10 cellular contexts compared by ENCODE assay signal in genomic region chr15:74783808-74784175, GRCh38. TPM values are rescaled to one million over a fixed set of nuclear protein-coding genes. Genes with fewer than 3 reads are reported as not detected.
A peak's percentile ranks its signal among the peaks of the same experiment; 100 is the strongest.
DNase-seq lines count a peak whose midpoint lies in the region; ATAC-seq and TF ChIP-seq lines count a peak whose summit lies in the region.
"Had no signal": no experiment of that assay in that cellular context is flagged by ENCODE, and none has a peak within 500 bp of the region (broad histone marks: within the 10 kb centered on the region; RNA-seq: fewer than 3 reads in every experiment).

No MANE protein-coding gene starts in this region.

- H3K9me3 Mint-ChIP-seq in CD8-positive, alpha-beta memory T cell, result no peaks in the 10 kb centered on the region
- H3K9me3 Mint-ChIP-seq in effector memory CD8-positive, alpha-beta T cell, result no peaks in the 10 kb centered on the region

- no peak for ATAC-seq in effector memory CD8-positive, alpha-beta T cell (replicated peaks)
- no peak for ATAC-seq in GM21723 (IDR thresholded peaks at IDR 0.05; ENCODE audit: unreplicated experiment)
- ATAC-seq in HG02973 (IDR thresholded peaks at IDR 0.05; ENCODE audit: unreplicated experiment), result no peak

- H3K4me3 ChIP-seq in CD8-positive, alpha-beta memory T cell (ENCODE audit: low read length), result peak overlapping the region; percentile 99
- H3K4me3 ChIP-seq in OCI-LY3 (ENCODE audit: low read length), result peak overlapping the region; percentile 93
- H3K4me3 ChIP-seq in osteoblast (ENCODE audit: insufficient read depth, low read length), result peak overlapping the region; percentile 88
- no peak overlapping the region for H3K4me3 ChIP-seq in WERI-Rb-1 (ENCODE audit: low read depth, low read length)

- H2AFZ ChIP-seq in OCI-LY3 (ENCODE audit: low read depth, low read length), result no peak overlapping the region
- no peak overlapping the region for H2AFZ ChIP-seq in osteoblast (ENCODE audit: low read length)

- peaks cover 69 to 81% (median 76%) of the 10 kb centered on the region in 3 donors for H3K4me1 Mint-ChIP-seq in CD8-positive, alpha-beta memory T cell
- H3K4me1 Mint-ChIP-seq in effector memory CD8-positive, alpha-beta T cell (ENCODE audit: low read depth in 2 of 2), result peaks cover 77 to 83% of the 10 kb centered on the region in 2 donors

- peak overlapping the region; percentile 85 to 97 (median 91) for H3K4me3 Mint-ChIP-seq in CD8-positive, alpha-beta memory T cell
- H3K4me3 Mint-ChIP-seq in effector memory CD8-positive, alpha-beta T cell, result peak overlapping the region; percentile 80 to 82

- H4K20me1 ChIP-seq in OCI-LY3 (ENCODE audit: insufficient read depth, low read length), result no peaks in the 10 kb centered on the region
- peaks cover 52% of the 10 kb centered on the region for H4K20me1 ChIP-seq in osteoblast (ENCODE audit: insufficient read depth, low read length)

- CTCF ChIA-PET in CD8-positive, alpha-beta memory T cell (lab: Charles Lee), result interaction anchor here (1.3 to 18.5 kb wide), 5 partner anchors 9 to 123 kb away, joined by 4 to 1086 read pairs (median 5); partner anchors contain the start of gene FAM219B

- POLR2A ChIA-PET in CD8-positive, alpha-beta memory T cell (lab: Charles Lee), result interaction anchor here (0.6 to 6.4 kb wide), 7 partner anchors 8 to 246 kb away, joined by 3 to 89 read pairs (median 6); partner anchors contain the start of gene CLK3

- peaks cover 0 to 32% (median 4%) of the 10 kb centered on the region in 3 donors for H3K36me3 Mint-ChIP-seq in CD8-positive, alpha-beta memory T cell
- peaks cover 74% of the 10 kb centered on the region for H3K36me3 Mint-ChIP-seq in effector memory CD8-positive, alpha-beta T cell (ENCODE audit: insufficient read depth)

- no peak for DNase-seq in CD8-positive, alpha-beta memory T cell
- no peak for DNase-seq in effector memory CD8-positive, alpha-beta T cell
- DNase-seq in osteoblast (ENCODE audit: insufficient read length, low spot score, missing footprints) (no peak), WERI-Rb-1 (no peak), HK-2 (ENCODE audit: unreplicated experiment) (no peak)
- DNase-seq: T1000 had no signal

- H3K27ac ChIP-seq in CD8-positive, alpha-beta memory T cell (ENCODE audit: low read depth, low read length), result peak overlapping the region; percentile 74
- peak overlapping the region; percentile 97 for H3K27ac ChIP-seq in OCI-LY3 (ENCODE audit: low read length)
- peak overlapping the region; percentile 18 for H3K27ac ChIP-seq in osteoblast (ENCODE audit: low read depth, low read length)
- H3K27ac ChIP-seq in WERI-Rb-1, result no peak overlapping the region

- no peak for TF ChIP-seq CTCF in OCI-LY3 (IDR thresholded peaks at IDR 0.05; ENCODE audit: low read depth, low read length)
- TF ChIP-seq CTCF in osteoblast (IDR thresholded peaks at IDR 0.05; ENCODE audit: extremely low read depth, low read depth, low read length), result no peak
- TF ChIP-seq CTCF in WERI-Rb-1 (IDR thresholded peaks at IDR 0.05; ENCODE audit: low read depth, low read length), result no peak

- H3K4me2 ChIP-seq in OCI-LY3 (ENCODE audit: low read length), result peak overlapping the region; percentile 100
- peak overlapping the region; percentile 86 for H3K4me2 ChIP-seq in osteoblast (ENCODE audit: insufficient read depth, low read length)

- peaks cover 0 to 8% of the 10 kb centered on the region in 2 donors for H3K27me3 Mint-ChIP-seq in CD8-positive, alpha-beta memory T cell
- no peaks in the 10 kb centered on the region for H3K27me3 Mint-ChIP-seq in effector memory CD8-positive, alpha-beta T cell

- H3K27me3 ChIP-seq in CD8-positive, alpha-beta memory T cell (ENCODE audit: insufficient read depth, low read length, poor library complexity, severe bottlenecking), result no peaks in the 10 kb centered on the region
- H3K27me3 ChIP-seq in OCI-LY3 (ENCODE audit: low read depth, low read length) (no peaks in the 10 kb centered on the region), osteoblast (ENCODE audit: insufficient read depth, low read length) (no peaks in the 10 kb centered on the region), WERI-Rb-1 (ENCODE audit: insufficient read depth, low read depth, severe bottlenecking) (no peaks in the 10 kb centered on the region)

- H3K9me3 ChIP-seq in CD8-positive, alpha-beta memory T cell (ENCODE audit: low read length), result no peaks in the 10 kb centered on the region
- H3K9me3 ChIP-seq in OCI-LY3 (ENCODE audit: insufficient read depth, low read length) (no peaks in the 10 kb centered on the region; the same call in 1 of the 2 replicates), osteoblast (ENCODE audit: low read depth, low read length) (no peaks in the 10 kb centered on the region), WERI-Rb-1 (ENCODE audit: severe bottlenecking) (no peaks in the 10 kb centered on the region)

- H3K79me2 ChIP-seq in OCI-LY3 (ENCODE audit: low read length) (peaks cover 99% of the 10 kb centered on the region), osteoblast (ENCODE audit: insufficient read depth, low read length) (peaks cover 65% of the 10 kb centered on the region)

- H3K9ac ChIP-seq in OCI-LY3 (ENCODE audit: low read length), result peak overlapping the region; percentile 100

- peaks cover 66% of the 10 kb centered on the region for H3K4me1 ChIP-seq in CD8-positive, alpha-beta memory T cell (ENCODE audit: insufficient read depth, low read length)
- H3K4me1 ChIP-seq in OCI-LY3 (ENCODE audit: low read length), result peaks cover 80% of the 10 kb centered on the region
- peaks cover 57% of the 10 kb centered on the region for H3K4me1 ChIP-seq in osteoblast (ENCODE audit: insufficient read depth, low read length)

- no peaks in the 10 kb centered on the region for H3K36me3 ChIP-seq in CD8-positive, alpha-beta memory T cell (ENCODE audit: insufficient read depth, low read length)
- peaks cover 56% of the 10 kb centered on the region for H3K36me3 ChIP-seq in OCI-LY3 (replicated peaks; ENCODE audit: low read depth, low read length)
- no peaks in the 10 kb centered on the region for H3K36me3 ChIP-seq in osteoblast (ENCODE audit: insufficient read depth, low read length)
- H3K36me3 ChIP-seq in WERI-Rb-1, result peaks cover 35% of the 10 kb centered on the region

- H3K27ac Mint-ChIP-seq in CD8-positive, alpha-beta memory T cell, result peak overlapping the region; percentile 90 to 99 (median 95)
- peak overlapping the region; percentile 82 to 90 for H3K27ac Mint-ChIP-seq in effector memory CD8-positive, alpha-beta T cell

RNA-seq across cellular contexts. Expression of gene CSK, which starts 1.9 kb away (rescaled TPM):
- total RNA-seq in CD8-positive, alpha-beta memory T cell, result 100 to 1,000 TPM; 288 to 294 TPM
- polyA plus RNA-seq in CD8-positive, alpha-beta memory T cell, result 154 TPM
- total RNA-seq in osteoblast, result 30.6 and 31.5 TPM in 2 replicates

RNA-seq across cellular contexts. Expression of gene LMAN1L, which starts 28.8 kb away (rescaled TPM):
- total RNA-seq in CD8-positive, alpha-beta memory T cell, result under 1 TPM in 1 of 2 experiments, not detected in 1; 0.27 TPM
- not detected for polyA plus RNA-seq in CD8-positive, alpha-beta memory T cell
- total RNA-seq in osteoblast, result under 0.01 TPM in 1 of 2 replicates, not detected in the other
- total RNA-seq: kidney epithelial cell had no signal

RNA-seq across cellular contexts. Expression of gene CYP1A2, which starts 35.1 kb away (rescaled TPM):
- total RNA-seq in CD8-positive, alpha-beta memory T cell, result not detected
- polyA plus RNA-seq in CD8-positive, alpha-beta memory T cell, result not detected
- total RNA-seq in osteoblast, result not detected in 2 replicates
- total RNA-seq: kidney epithelial cell had no signal

RNA-seq across cellular contexts. Expression of gene CPLX3, which starts 42.6 kb away (rescaled TPM):
- not detected for total RNA-seq in CD8-positive, alpha-beta memory T cell
- polyA plus RNA-seq in CD8-positive, alpha-beta memory T cell, result not detected
- total RNA-seq in osteoblast, result not detected in 2 replicates
- total RNA-seq: kidney epithelial cell had no signal

RNA-seq across cellular contexts. Expression of gene CYP1A1, which starts 58.5 kb away (rescaled TPM):
- 1 to 10 TPM; 2.4 to 2.6 TPM for total RNA-seq in CD8-positive, alpha-beta memory T cell
- 0.09 TPM for polyA plus RNA-seq in CD8-positive, alpha-beta memory T cell
- total RNA-seq in osteoblast, result 0.36 TPM in 1 of 2 replicates, not detected in the other
